Comparison of ENCODE assay signal across 7 cellular contexts in genomic region chr13:112841303-112842015, GRCh38.
DNase-seq lines count a peak whose midpoint lies in the region; ATAC-seq, FAIRE-seq and TF ChIP-seq lines count a peak whose summit lies in the region.
"Not testable (repeated sequence)": the region's sequence is repeated elsewhere in the genome, so short reads cannot be mapped to it uniquely, and the experiment has no call there.

No MANE protein-coding gene starts in this region.

- not testable (repeated sequence) for TF ChIP-seq EP300 in K562 (IDR thresholded peaks at IDR 0.05; ENCODE audit: low read length); esophagus muscularis mucosa (IDR thresholded peaks at IDR 0.05)

- not testable (repeated sequence) for ATAC-seq in K562
- ATAC-seq in left cardiac atrium (peak; percentile 48 to 56), psoas muscle (peak in 2 of 4 donors; percentile 29 to 61)

- H3K27me3 ChIP-seq in HUES48 (ENCODE audit: control insufficient read depth, insufficient read depth, low read length); K562 (ENCODE audit: control insufficient read depth in 2 of 2, insufficient read depth in 2 of 2, low read length in 2 of 2); esophagus muscularis mucosa; psoas muscle (ENCODE audit: insufficient read depth in 3 of 3, low read length in 2 of 3); testis: not testable (repeated sequence)

- H3K9me1 ChIP-seq in K562 (ENCODE audit: control insufficient read depth, insufficient read depth, low read length) = not testable (repeated sequence)

- TF ChIP-seq RAD21 in K562 (CRISPR knock-in tag; conservative IDR thresholded peaks at IDR 0.05 in 1 of 2, IDR thresholded peaks at IDR 0.05 in 1 of 2) = not testable (repeated sequence)

- FAIRE-seq in K562 (lab: Jason Lieb, UNC) = not testable (repeated sequence)

- H3K9me3 ChIP-seq in HUES48 (ENCODE audit: control insufficient read depth, insufficient read depth, low read length); K562 (replicated peaks; ENCODE audit: control insufficient read depth, insufficient read depth, low read depth, low read length); esophagus muscularis mucosa; psoas muscle; testis: not testable (repeated sequence)

- CTCF ChIA-PET in K562 (lab: Yijun Ruan, JAX; ENCODE audit: low intra/inter-chr PET ratio) = not testable (repeated sequence)

- not testable (repeated sequence) for H3K4me3 ChIP-seq in HUES48 (ENCODE audit: low read depth, low read length); K562; esophagus muscularis mucosa; psoas muscle; testis

- WGBS in K562 (ENCODE audit: insufficient coverage, low coverage, missing lambda C conversion rate) = 93% methylated on average over 18 of the region's 31 CpGs
- 90% methylated on average over 21 of the region's 31 CpGs for WGBS in esophagus muscularis mucosa
- whole genome bisulfite sequencing in psoas muscle, 3 donors = 73 to 81% (median 75%) methylated on average over 31 of the region's 31 CpGs
- 71 to 78% methylated on average over 22 to 31 of the region's 31 CpGs for WGBS in testis, 2 donors

- not testable (repeated sequence) for TF ChIP-seq POLR2A in K562 (conservative IDR thresholded peaks at IDR 0.05); esophagus muscularis mucosa (IDR thresholded peaks at IDR 0.05; ENCODE audit: low read depth); testis (IDR thresholded peaks at IDR 0.05)

- H3K4me2 ChIP-seq in K562 (ENCODE audit: insufficient read depth, low read length) = not testable (repeated sequence)

- POLR2A ChIA-PET in K562 (lab: Yijun Ruan, JAX) = not testable (repeated sequence)

- in situ Hi-C loops in K562 (cut with MboI) = not testable (repeated sequence)

- not testable (repeated sequence) for H3K4me1 ChIP-seq in HUES48 (ENCODE audit: control insufficient read depth, insufficient read depth, low read length); K562 (replicated peaks in 1 of 2; ENCODE audit: control insufficient read depth in 2 of 2, insufficient read depth in 2 of 2, low read length in 2 of 2); esophagus muscularis mucosa; psoas muscle; testis

- peak overlapping the region; percentile 2 for H3K27ac ChIP-seq in HUES48 (ENCODE audit: low read depth, low read length)
- not testable (repeated sequence) for H3K27ac ChIP-seq in K562 (ENCODE audit: extremely low read depth, low read depth, low read length)
- peak overlapping the region in 3 of 4 donors; percentile 5 to 31 (median 22) for H3K27ac ChIP-seq in esophagus muscularis mucosa (replicated peaks in 1 of 4)
- peak overlapping the region; percentile 31 for H3K27ac ChIP-seq in psoas muscle
- H3K27ac ChIP-seq in testis = peak overlapping the region; percentile 33 to 51

- not testable (repeated sequence) for H4K20me1 ChIP-seq in K562 (replicated peaks; ENCODE audit: control insufficient read depth, insufficient read depth, low read length)

- not testable (repeated sequence) for H2AFZ ChIP-seq in K562 (ENCODE audit: low read depth, low read length)

- H3K79me2 ChIP-seq in K562 (ENCODE audit: control insufficient read depth, insufficient read depth, low read length) = not testable (repeated sequence)

- H3K36me3 ChIP-seq in HUES48 (ENCODE audit: control insufficient read depth, insufficient read depth, low read length) (peaks cover 63% of the 10 kb centered on the region), K562 (ENCODE audit: control insufficient read depth, insufficient read depth, low read length) (peaks cover 24% of the 10 kb centered on the region; the same call in 2 of the 3 replicates), esophagus muscularis mucosa (peaks cover 0 to 74% (median 56%) of the 10 kb centered on the region in 4 donors), psoas muscle (ENCODE audit: insufficient read depth in 1 of 2, low read depth in 1 of 2) (peaks cover 0 to 53% of the 10 kb centered on the region in 2 donors)
- not testable (repeated sequence) for H3K36me3 ChIP-seq in testis (ENCODE audit: low read depth, missing control alignments)

- not testable (repeated sequence) for DNase-seq in K562 (ENCODE audit: extremely low read depth in 1 of 4, low spot score in 3 of 4); esophagus muscularis mucosa (ENCODE audit: extremely low spot score); psoas muscle; testis
- DNase-seq in left cardiac atrium (peak; percentile 75), lung microvascular endothelial cell (ENCODE audit: low read depth in 2 of 2) (peak; percentile 45 to 97)

- intact Hi-C loops in K562 (cut with micrococcal nuclease); esophagus muscularis mucosa (cut with DNase I); left cardiac atrium (cut with DNase I); psoas muscle (cut with DNase I); testis (cut with DNase I; ENCODE audit: low total_unique reads): not testable (repeated sequence)

- not testable (repeated sequence) for TF ChIP-seq CTCF in K562 (IDR thresholded peaks at IDR 0.05 in 2 of 3, conservative IDR thresholded peaks at IDR 0.05 in 1 of 3; ENCODE audit: insufficient read depth in 2 of 3, low read depth in 1 of 3, low read length in 3 of 3); esophagus muscularis mucosa (IDR thresholded peaks at IDR 0.05); psoas muscle (IDR thresholded peaks at IDR 0.05); testis (IDR thresholded peaks at IDR 0.05)

- BruUV-seq in K562 (replicated peaks; lab: Mats Ljungman, UMichigan) = not testable (repeated sequence)

- not testable (repeated sequence) for H3K9ac ChIP-seq in HUES48 (ENCODE audit: low read depth, low read length); K562 (ENCODE audit: insufficient read depth in 1 of 2, low read depth in 2 of 2, low read length in 2 of 2)

TF ChIP-seq in K562, 482 proteins besides CTCF, POLR2A, EP300 and RAD21:
- TF ChIP-seq POLR2G (IDR thresholded peaks at IDR 0.05; ENCODE audit: low read depth, low read length) = 0 out of 2 replicates have a peak, but pooled peaks have one; percentile 34
- TF ChIP-seq ZBTB33 (CRISPR knock-in tag; IDR thresholded peaks at IDR 0.05) = 0 out of 2 replicates have a peak, but pooled peaks have one; percentile 0
- peak; percentile 15 for TF ChIP-seq RBM22 (IDR thresholded peaks at IDR 0.05; ENCODE audit: low read depth, low read length, poor library complexity, severe bottlenecking)
TF ChIP-seq in K562: peak in this region for 3; not testable (repeated sequence) for 479.
